In genomic region chr13:99373436-99373835, GRCh38 we compare ENCODE assay signal across 23 cellular contexts.
A peak's percentile ranks its signal among the peaks of the same experiment; 100 is the strongest.
DNase-seq lines count a peak whose midpoint lies in the region; ATAC-seq and TF ChIP-seq lines count a peak whose summit lies in the region.
"Had no signal": no experiment of that assay in that cellular context is flagged by ENCODE, and none has a peak within 500 bp of the region (broad histone marks: within the 10 kb centered on the region; RNA-seq: fewer than 3 reads in every experiment).

No MANE protein-coding gene starts in this region.

- H3K27ac Mint-ChIP-seq in activated CD8-positive, alpha-beta T cell treated with anti-CD3 and anti-CD28 coated beads, Interleukin-2, amount 10 ng/mL, durations not matched to agents 7 days and 5 days, result peak overlapping the region; percentile 5
- peak overlapping the region; percentile 10 for H3K27ac Mint-ChIP-seq in stimulated activated naive CD8-positive, alpha-beta T cell treated with anti-CD3 and anti-CD28 coated beads, Interleukin-15, Interleukin-2, amounts not matched to agents 100 ng/mL and 50 ng/mL, for 24 hours
- H3K27ac Mint-ChIP-seq: brain, HFFc6, neural progenitor cell had no signal

- peaks cover 81% of the 10 kb centered on the region for H3K4me1 Mint-ChIP-seq in activated CD8-positive, alpha-beta T cell treated with anti-CD3 and anti-CD28 coated beads, Interleukin-2, amount 10 ng/mL, durations not matched to agents 7 days and 5 days (ENCODE audit: low read depth)
- H3K4me1 Mint-ChIP-seq in stimulated activated naive CD8-positive, alpha-beta T cell treated with anti-CD3 and anti-CD28 coated beads, Interleukin-15, Interleukin-2, amounts not matched to agents 100 ng/mL and 50 ng/mL, for 24 hours (ENCODE audit: low read depth), result peaks cover 93% of the 10 kb centered on the region
- H3K4me1 Mint-ChIP-seq: brain, neural progenitor cell had no signal

- H3K4me3 Mint-ChIP-seq in activated CD8-positive, alpha-beta T cell treated with anti-CD3 and anti-CD28 coated beads, Interleukin-2, amount 10 ng/mL, durations not matched to agents 7 days and 5 days, result no peak overlapping the region
- H3K4me3 Mint-ChIP-seq in stimulated activated naive CD8-positive, alpha-beta T cell treated with anti-CD3 and anti-CD28 coated beads, Interleukin-15, Interleukin-2, amounts not matched to agents 100 ng/mL and 50 ng/mL, for 24 hours, result no peak overlapping the region
- H3K4me3 Mint-ChIP-seq: brain, HFFc6, neural progenitor cell had no signal

- intact Hi-C loops in left ventricle myocardium inferior (cut with micrococcal nuclease), result no loop called here

- CTCF ChIA-PET in activated CD8-positive, alpha-beta T cell treated with anti-CD3 and anti-CD28 coated beads, Interleukin-2, amount 10 ng/mL, durations not matched to agents 7 days and 5 days (lab: Charles Lee), result interaction anchor here (1.1 to 5.3 kb wide), 5 partner anchors 8 to 104 kb away, joined by 3 to 37 read pairs (median 8); no protein-coding TSS in a partner anchor

- peaks cover 25% of the 10 kb centered on the region for H3K36me3 ChIP-seq in right atrium auricular region
- peaks cover 43% of the 10 kb centered on the region for H3K36me3 ChIP-seq in left ventricle myocardium inferior
- H3K36me3 ChIP-seq: neural progenitor cell had no signal

- DNase-seq in right atrium auricular region (ENCODE audit: low spot score) (peak; percentile 46), left ventricle myocardium inferior (no peak), mesenteric fat pad (ENCODE audit: low spot score) (peak; percentile 76), epidermal melanocyte (ENCODE audit: insufficient read length, low spot score) (no peak), HT-29 (ENCODE audit: low spot score) (no peak)
- DNase-seq in activated CD8-positive, alpha-beta T cell treated with anti-CD3 and anti-CD28 coated beads, Interleukin-2, amount 10 ng/mL, durations not matched to agents 7 days and 5 days, result no peak
- DNase-seq: Caco-2; cortex of kidney; EL; foreskin melanocyte; HFFc6; hypothalamus; NCI-H748 treated with DMSO at 0.1 percent for 48 hours; PC-3; retina; stimulated activated naive CD4-positive, alpha-beta T cell treated with Interleukin-2 at 50 U/mL for 16 hours; trophoblast cell had no signal

- H3K9me3 Mint-ChIP-seq in activated CD8-positive, alpha-beta T cell treated with anti-CD3 and anti-CD28 coated beads, Interleukin-2, amount 10 ng/mL, durations not matched to agents 7 days and 5 days (ENCODE audit: insufficient read depth), result no peaks in the 10 kb centered on the region
- H3K9me3 Mint-ChIP-seq in stimulated activated naive CD8-positive, alpha-beta T cell treated with anti-CD3 and anti-CD28 coated beads, Interleukin-15, Interleukin-2, amounts not matched to agents 100 ng/mL and 50 ng/mL, for 24 hours, result no peaks in the 10 kb centered on the region
- H3K9me3 Mint-ChIP-seq: brain, HFFc6, neural progenitor cell had no signal

- peaks cover 0 to 6% of the 10 kb centered on the region in 2 donors for H3K4me1 ChIP-seq in right atrium auricular region
- no peaks in the 10 kb centered on the region for H3K4me1 ChIP-seq in left ventricle myocardium inferior
- H3K4me1 ChIP-seq: Caco-2, neural progenitor cell had no signal

- TF ChIP-seq CTCF in right atrium auricular region (IDR thresholded peaks at IDR 0.05) (no peak), left ventricle myocardium inferior (IDR thresholded peaks at IDR 0.05; ENCODE audit: borderline replicate concordance) (no peak)

- H3K27me3 ChIP-seq in right atrium auricular region (no peaks in the 10 kb centered on the region), left ventricle myocardium inferior (ENCODE audit: low read depth) (no peaks in the 10 kb centered on the region)
- H3K27me3 ChIP-seq: neural progenitor cell, SJSA1 had no signal

- ATAC-seq in activated CD8-positive, alpha-beta T cell treated with anti-CD3 and anti-CD28 coated beads, Interleukin-2, amount 10 ng/mL, durations not matched to agents 7 days and 5 days, result no peak
- no peak for ATAC-seq in HG02610 (IDR thresholded peaks at IDR 0.05; ENCODE audit: unreplicated experiment)
- ATAC-seq: K562, PC-3 had no signal

- H3K9me3 ChIP-seq in right atrium auricular region (no peaks in the 10 kb centered on the region), left ventricle myocardium inferior (replicated peaks) (no peaks in the 10 kb centered on the region)
- H3K9me3 ChIP-seq: Caco-2, SJSA1 had no signal

- H3K4me3 ChIP-seq in right atrium auricular region (no peak overlapping the region), left ventricle myocardium inferior (no peak overlapping the region)
- H3K4me3 ChIP-seq: K562, neural progenitor cell, SJSA1 had no signal

- H3K27ac ChIP-seq in right atrium auricular region (no peak overlapping the region), left ventricle myocardium inferior (replicated peaks) (no peak overlapping the region)
- H3K27ac ChIP-seq: neural progenitor cell, SJSA1 had no signal

- POLR2A ChIA-PET in activated CD8-positive, alpha-beta T cell treated with anti-CD3 and anti-CD28 coated beads, Interleukin-2, amount 10 ng/mL, durations not matched to agents 7 days and 5 days (lab: Charles Lee), result interaction anchor here (0.7 kb wide), 1 partner anchor 1015 kb away, joined by 3 read pairs; no protein-coding TSS in a partner anchor

- peaks cover 74% of the 10 kb centered on the region for H3K36me3 Mint-ChIP-seq in activated CD8-positive, alpha-beta T cell treated with anti-CD3 and anti-CD28 coated beads, Interleukin-2, amount 10 ng/mL, durations not matched to agents 7 days and 5 days (ENCODE audit: low read depth)
- peaks cover 80% of the 10 kb centered on the region for H3K36me3 Mint-ChIP-seq in stimulated activated naive CD8-positive, alpha-beta T cell treated with anti-CD3 and anti-CD28 coated beads, Interleukin-15, Interleukin-2, amounts not matched to agents 100 ng/mL and 50 ng/mL, for 24 hours (ENCODE audit: low read depth)

- no peaks in the 10 kb centered on the region for H3K27me3 Mint-ChIP-seq in activated CD8-positive, alpha-beta T cell treated with anti-CD3 and anti-CD28 coated beads, Interleukin-2, amount 10 ng/mL, durations not matched to agents 7 days and 5 days (ENCODE audit: low read depth)
- no peaks in the 10 kb centered on the region for H3K27me3 Mint-ChIP-seq in stimulated activated naive CD8-positive, alpha-beta T cell treated with anti-CD3 and anti-CD28 coated beads, Interleukin-15, Interleukin-2, amounts not matched to agents 100 ng/mL and 50 ng/mL, for 24 hours
- H3K27me3 Mint-ChIP-seq: brain had no signal

Comparison
In these comparisons a context has a peak if more than half of its experiments do, and no peak if none do; other contexts are left out.
1. DNase-seq: peak in right atrium auricular region (single experiment) and mesenteric fat pad (single experiment); none in left ventricle myocardium inferior (single experiment), activated CD8-positive, alpha-beta T cell treated with anti-CD3 and anti-CD28 coated beads, Interleukin-2, amount 10 ng/mL, durations not matched to agents 7 days and 5 days (single experiment), epidermal melanocyte (single experiment) and HT-29 (single experiment).